Comparison of ENCODE assay signal across 28 cellular contexts in genomic region chr6:45545416-45545815, GRCh38.
"Had no signal": no experiment of that assay in that cellular context is flagged by ENCODE, and none has a peak within 500 bp of the region (broad histone marks: within the 10 kb centered on the region; RNA-seq: fewer than 3 reads in every experiment).

No MANE protein-coding gene starts in this region.

- H3K4me3 Mint-ChIP-seq: stimulated activated effector memory CD8-positive, alpha-beta T cell treated with anti-CD3 and anti-CD28 coated beads, Interleukin-12 subunit alpha, Interleukin-12 subunit beta, amount 100 ng/mL, for 72 hours; stimulated activated memory B cell treated with anti-CD40 and anti-IgM and Interleukin-4, amounts not matched to agents 10 μg/mL and 1 μg/mL and 100 μg/mL, for 72 hours; stimulated activated naive B cell treated with anti-CD40 and anti-IgM and Interleukin-4, amounts not matched to agents 10 μg/mL and 1 μg/mL and 100 μg/mL, for 72 hours; stimulated activated naive CD8-positive, alpha-beta T cell treated with anti-CD3 and anti-CD28 coated beads, Interleukin-15, amount 100 ng/mL, for 72 hours; stimulated activated naive CD8-positive, alpha-beta T cell treated with anti-CD3 and anti-CD28 coated beads, Interleukin-15, Interleukin-2, amounts not matched to agents 100 ng/mL and 50 ng/mL, for 24 hours; type B pancreatic cell had no signal

- H3K27ac ChIP-seq: stomach, suprapubic skin, testis, thoracic aorta, thyroid gland, tibial artery, tibial nerve, transverse colon, upper lobe of left lung, upper lobe of right lung, uterus, vagina had no signal

- H3K36me3 ChIP-seq: suprapubic skin, thoracic aorta, thyroid gland, tibial artery, transverse colon, upper lobe of left lung, upper lobe of right lung, uterus, vagina had no signal

- H3K36me3 Mint-ChIP-seq: stimulated activated memory B cell treated with anti-CD40 and anti-IgM and Interleukin-4, amounts not matched to agents 10 μg/mL and 1 μg/mL and 100 μg/mL, for 72 hours; stimulated activated naive B cell treated with anti-CD40 and anti-IgM and Interleukin-4, amounts not matched to agents 10 μg/mL and 1 μg/mL and 100 μg/mL, for 72 hours had no signal

- H3K4me3 ChIP-seq: stomach, suprapubic skin, testis, thoracic aorta, thyroid gland, tibial artery, tibial nerve, transverse colon, upper lobe of left lung, upper lobe of right lung, uterus, vagina had no signal

- H3K27me3 Mint-ChIP-seq: stimulated activated memory B cell treated with anti-CD40 and anti-IgM and Interleukin-4, amounts not matched to agents 10 μg/mL and 1 μg/mL and 100 μg/mL, for 72 hours; stimulated activated naive B cell treated with anti-CD40 and anti-IgM and Interleukin-4, amounts not matched to agents 10 μg/mL and 1 μg/mL and 100 μg/mL, for 72 hours; stimulated activated naive CD8-positive, alpha-beta T cell treated with anti-CD3 and anti-CD28 coated beads, Interleukin-15, amount 100 ng/mL, for 72 hours; stimulated activated naive CD8-positive, alpha-beta T cell treated with anti-CD3 and anti-CD28 coated beads, Interleukin-15, Interleukin-2, amounts not matched to agents 100 ng/mL and 50 ng/mL, for 24 hours; type B pancreatic cell had no signal

- DNase-seq: stimulated activated CD4-positive, alpha-beta T cell treated with anti-CD3 and anti-CD28 coated beads, Interleukin-2, amount 100 ng/mL, for 48 hours; stimulated activated CD4-positive, alpha-beta T cell treated with anti-CD3 and anti-CD28 coated beads, Interleukin-4, amount 100 ng/mL, for 1 hour; stimulated activated CD4-positive, alpha-beta T cell treated with anti-CD3 and anti-CD28 coated beads, Interleukin-4, amount 100 ng/mL, for 24 hours; stimulated activated CD4-positive, alpha-beta T cell treated with anti-CD3 and anti-CD28 coated beads, Interleukin-4, amount 100 ng/mL, for 4 hours; stimulated activated CD8-positive, alpha-beta memory T cell treated with anti-CD3 and anti-CD28 coated beads, Interleukin-4, amount 100 ng/mL, for 48 hours; stimulated activated naive B cell treated with anti-CD40 and anti-IgM and Interleukin-4, amounts not matched to agents 10 μg/mL and 1 μg/mL and 100 μg/mL, for 72 hours; stimulated activated naive CD4-positive, alpha-beta T cell; stimulated activated naive CD4-positive, alpha-beta T cell treated with Interleukin-2 at 50 U/mL for 16 hours; stimulated activated naive CD8-positive, alpha-beta T cell treated with anti-CD3 and anti-CD28 coated beads, Interleukin-15, amount 100 ng/mL, for 72 hours; stimulated activated naive CD8-positive, alpha-beta T cell treated with anti-CD3 and anti-CD28 coated beads, Interleukin-15, Interleukin-2, amounts not matched to agents 100 U/mL and 50 U/mL, for 24 hours; stomach; substantia nigra; testis; thyroid gland; tibial artery; transverse colon; trophoblast cell; upper lobe of left lung; upper lobe of right lung; uterus had no signal

- H3K4me1 ChIP-seq: thyroid gland, tibial artery, upper lobe of left lung, upper lobe of right lung, uterus, vagina had no signal

- H3K9me3 ChIP-seq: stomach, suprapubic skin, testis, thoracic aorta, thyroid gland, tibial artery, tibial nerve, transverse colon, upper lobe of left lung, upper lobe of right lung, uterus, vagina had no signal

- H3K9me3 Mint-ChIP-seq: stimulated activated effector memory CD8-positive, alpha-beta T cell treated with anti-CD3 and anti-CD28 coated beads, Interleukin-12 subunit alpha, Interleukin-12 subunit beta, amount 100 ng/mL, for 72 hours; stimulated activated memory B cell treated with anti-CD40 and anti-IgM and Interleukin-4, amounts not matched to agents 10 μg/mL and 1 μg/mL and 100 μg/mL, for 72 hours; stimulated activated naive B cell treated with anti-CD40 and anti-IgM and Interleukin-4, amounts not matched to agents 10 μg/mL and 1 μg/mL and 100 μg/mL, for 72 hours; stimulated activated naive CD8-positive, alpha-beta T cell treated with anti-CD3 and anti-CD28 coated beads, Interleukin-15, amount 100 ng/mL, for 72 hours; stimulated activated naive CD8-positive, alpha-beta T cell treated with anti-CD3 and anti-CD28 coated beads, Interleukin-15, Interleukin-2, amounts not matched to agents 100 ng/mL and 50 ng/mL, for 24 hours; type B pancreatic cell had no signal

- H3K27me3 ChIP-seq: stomach, suprapubic skin, testis, thyroid gland, tibial artery, tibial nerve, transverse colon, upper lobe of left lung, upper lobe of right lung, uterus, vagina had no signal

- H3K27ac Mint-ChIP-seq: stimulated activated effector memory CD8-positive, alpha-beta T cell treated with anti-CD3 and anti-CD28 coated beads, Interleukin-12 subunit alpha, Interleukin-12 subunit beta, amount 100 ng/mL, for 72 hours; stimulated activated memory B cell treated with anti-CD40 and anti-IgM and Interleukin-4, amounts not matched to agents 10 μg/mL and 1 μg/mL and 100 μg/mL, for 72 hours; stimulated activated naive CD8-positive, alpha-beta T cell treated with anti-CD3 and anti-CD28 coated beads, Interleukin-15, amount 100 ng/mL, for 72 hours; type B pancreatic cell had no signal
